In genomic region chr13:111850976-111851375, GRCh38 we compare ENCODE assay signal across 37 cellular contexts.
"Had no signal": no experiment of that assay in that cellular context is flagged by ENCODE, and none has a peak within 500 bp of the region (broad histone marks: within the 10 kb centered on the region; RNA-seq: fewer than 3 reads in every experiment).

No MANE protein-coding gene starts in this region.

- DNase-seq: activated effector memory CD4-positive, alpha-beta T cell treated with anti-CD3 and anti-CD28 coated beads, Interleukin-2, amount 50 U/mL, for 16 hours; activated effector memory CD4-positive, alpha-beta T cell treated with Interleukin-2 at 50 U/mL for 16 hours; activated gamma-delta T cell; activated gamma-delta T cell treated with Interleukin-2 at 50 U/mL for 16 hours; activated naive CD4-positive, alpha-beta T cell; activated naive CD4-positive, alpha-beta T cell treated with anti-CD3 and anti-CD28 coated beads for 36 hours; activated naive CD4-positive, alpha-beta T cell treated with anti-CD3 and anti-CD28 coated beads, Interleukin-2, amount 10 ng/mL, durations not matched to agents 7 days and 5 days; activated naive CD4-positive, alpha-beta T cell treated with anti-CD3 and anti-CD28 coated beads, Interleukin-2, amount 50 U/mL, for 16 hours; activated naive CD4-positive, alpha-beta T cell treated with Interleukin-2 at 50 U/mL for 16 hours; activated naive CD8-positive, alpha-beta T cell treated with anti-CD3 and anti-CD28 coated beads for 36 hours; activated naive CD8-positive, alpha-beta T cell treated with anti-CD3 and anti-CD28 coated beads, Interleukin-2, amount 10 ng/mL, durations not matched to agents 7 days and 5 days; activated naive CD8-positive, alpha-beta T cell treated with anti-CD3 and anti-CD28 coated beads, Interleukin-2, amount 50 U/mL, for 24 hours; activated T-cell treated with anti-CD3 and anti-CD28 coated beads, Interleukin-2, amount 50 U/mL, for 1 hour; activated T-cell treated with anti-CD3 and anti-CD28 coated beads, Interleukin-2, amount 50 U/mL, for 24 hours; activated T-cell treated with anti-CD3 and anti-CD28 coated beads, Interleukin-2, amount 50 U/mL, for 4 hours; activated T-cell treated with anti-CD3 and anti-CD28 coated beads, Interleukin-2, amount 50 U/mL, for 48 hours; activated T-cell treated with anti-CD3 and anti-CD28 coated beads, Interleukin-2, amount 50 U/mL, for 72 hours; adrenal gland; amniotic stem cell; amygdala; aorta; body of pancreas; brain microvascular endothelial cell; caudate nucleus; central memory CD4-positive, alpha-beta T cell; cerebellar nuclear complex had no signal

- H3K27ac ChIP-seq: adrenal gland, ascending aorta, body of pancreas, brain microvascular endothelial cell, breast epithelium, cardiac muscle cell had no signal

- H3K36me3 Mint-ChIP-seq: activated naive CD4-positive, alpha-beta T cell treated with anti-CD3 and anti-CD28 coated beads, Interleukin-2, amount 10 ng/mL, durations not matched to agents 7 days and 5 days; activated naive CD4-positive, alpha-beta T cell treated with anti-CD3 and anti-CD28 coated beads, Interleukin-2, amount 50 U/mL, for 24 hours; activated naive CD8-positive, alpha-beta T cell; activated naive CD8-positive, alpha-beta T cell treated with anti-CD3 and anti-CD28 coated beads for 36 hours; activated naive CD8-positive, alpha-beta T cell treated with anti-CD3 and anti-CD28 coated beads, Interleukin-2, amount 10 ng/mL, durations not matched to agents 7 days and 5 days; brain had no signal

- H3K27ac Mint-ChIP-seq: activated naive CD4-positive, alpha-beta T cell treated with anti-CD3 and anti-CD28 coated beads for 36 hours; activated naive CD4-positive, alpha-beta T cell treated with anti-CD3 and anti-CD28 coated beads, Interleukin-2, amount 10 ng/mL, durations not matched to agents 7 days and 5 days; activated naive CD4-positive, alpha-beta T cell treated with anti-CD3 and anti-CD28 coated beads, Interleukin-2, amount 50 U/mL, for 24 hours; activated naive CD4-positive, alpha-beta T cell treated with anti-CD3 and anti-CD28 coated beads, Interleukin-2, amount 50 U/mL, for 72 hours; activated naive CD8-positive, alpha-beta T cell; activated naive CD8-positive, alpha-beta T cell treated with anti-CD3 and anti-CD28 coated beads for 36 hours; activated naive CD8-positive, alpha-beta T cell treated with anti-CD3 and anti-CD28 coated beads, Interleukin-2, amount 10 ng/mL, durations not matched to agents 7 days and 5 days; activated naive CD8-positive, alpha-beta T cell treated with anti-CD3 and anti-CD28 coated beads, Interleukin-2, amount 50 U/mL, for 24 hours; activated T-cell treated with anti-CD3 and anti-CD28 coated beads, Interleukin-2, amount 50 U/mL, for 24 hours; activated T-cell treated with anti-CD3 and anti-CD28 coated beads, Interleukin-2, amount 50 U/mL, for 72 hours; activated T-helper 1 cell treated with anti-CD3 and anti-CD28 coated beads, Interleukin-12 subunit alpha, Interleukin-12 subunit beta, Interleukin-2, Interleukin-4 antibody, amounts not matched to agents 30 ng/mL and 10 ng/mL and 1 ng/mL, durations not matched to agents 14 hours and 24 hours and 36 hours; activated T-helper 17 cell treated with anti-CD3 and anti-CD28 coated beads, Interleukin-2, amount 50 U/mL, for 72 hours; activated T-helper 2 cell treated with anti-CD3 and anti-CD28 coated beads, Interferon-gamma antibody, Interleukin-2, Interleukin-4, amounts not matched to agents 10 μg/mL and 5 μg/mL and 100 μg/mL, durations not matched to agents 14 hours and 24 hours and 36 hours had no signal

- H3K4me1 ChIP-seq: adrenal gland, ascending aorta, body of pancreas, breast epithelium had no signal

- H3K27me3 Mint-ChIP-seq: brain had no signal

- H3K36me3 ChIP-seq: adrenal gland, ascending aorta, brain microvascular endothelial cell, breast epithelium, cardiac muscle cell had no signal

- ATAC-seq: activated naive CD4-positive, alpha-beta T cell treated with anti-CD3 and anti-CD28 coated beads, Interleukin-2, amount 50 U/mL, for 72 hours; activated naive CD8-positive, alpha-beta T cell treated with anti-CD3 and anti-CD28 coated beads, Interleukin-2, amount 50 U/mL, for 24 hours; activated T-cell treated with anti-CD3 and anti-CD28 coated beads, Interleukin-2, amount 50 U/mL, for 4 hours; activated T-cell treated with anti-CD3 and anti-CD28 coated beads, Interleukin-2, amount 50 U/mL, for 72 hours; activated T-helper 17 cell treated with anti-CD3 and anti-CD28 coated beads, Interleukin-2, amount 50 U/mL, for 72 hours; body of pancreas had no signal

- H3K27me3 ChIP-seq: ascending aorta, brain microvascular endothelial cell had no signal

- H3K9me3 Mint-ChIP-seq: activated naive CD4-positive, alpha-beta T cell treated with anti-CD3 and anti-CD28 coated beads, Interleukin-2, amount 10 ng/mL, durations not matched to agents 7 days and 5 days; activated naive CD4-positive, alpha-beta T cell treated with anti-CD3 and anti-CD28 coated beads, Interleukin-2, amount 50 U/mL, for 24 hours; activated naive CD4-positive, alpha-beta T cell treated with anti-CD3 and anti-CD28 coated beads, Interleukin-2, amount 50 U/mL, for 72 hours; activated naive CD8-positive, alpha-beta T cell treated with anti-CD3 and anti-CD28 coated beads, Interleukin-2, amount 10 ng/mL, durations not matched to agents 7 days and 5 days; activated naive CD8-positive, alpha-beta T cell treated with anti-CD3 and anti-CD28 coated beads, Interleukin-2, amount 50 U/mL, for 24 hours; activated T-cell treated with anti-CD3 and anti-CD28 coated beads, Interleukin-2, amount 50 U/mL, for 24 hours; activated T-cell treated with anti-CD3 and anti-CD28 coated beads, Interleukin-2, amount 50 U/mL, for 4 hours; activated T-cell treated with anti-CD3 and anti-CD28 coated beads, Interleukin-2, amount 50 U/mL, for 72 hours; activated T-helper 1 cell treated with anti-CD3 and anti-CD28 coated beads, Interleukin-12 subunit alpha, Interleukin-12 subunit beta, Interleukin-2, Interleukin-4 antibody, amounts not matched to agents 30 ng/mL and 10 ng/mL and 1 ng/mL, durations not matched to agents 14 hours and 24 hours and 36 hours; activated T-helper 17 cell treated with anti-CD3 and anti-CD28 coated beads, Interleukin-2, amount 50 U/mL, for 72 hours; activated T-helper 2 cell treated with anti-CD3 and anti-CD28 coated beads, Interferon-gamma antibody, Interleukin-2, Interleukin-4, amounts not matched to agents 10 μg/mL and 5 μg/mL and 100 μg/mL, durations not matched to agents 14 hours and 24 hours and 36 hours had no signal

- H3K9me3 ChIP-seq: adrenal gland, ascending aorta, body of pancreas had no signal

- H3K4me3 Mint-ChIP-seq: activated naive CD4-positive, alpha-beta T cell treated with anti-CD3 and anti-CD28 coated beads for 36 hours; activated naive CD4-positive, alpha-beta T cell treated with anti-CD3 and anti-CD28 coated beads, Interleukin-2, amount 10 ng/mL, durations not matched to agents 7 days and 5 days; activated naive CD4-positive, alpha-beta T cell treated with anti-CD3 and anti-CD28 coated beads, Interleukin-2, amount 50 U/mL, for 24 hours; activated naive CD8-positive, alpha-beta T cell; activated naive CD8-positive, alpha-beta T cell treated with anti-CD3 and anti-CD28 coated beads for 36 hours; activated naive CD8-positive, alpha-beta T cell treated with anti-CD3 and anti-CD28 coated beads, Interleukin-2, amount 10 ng/mL, durations not matched to agents 7 days and 5 days; activated naive CD8-positive, alpha-beta T cell treated with anti-CD3 and anti-CD28 coated beads, Interleukin-2, amount 50 U/mL, for 24 hours; activated T-cell treated with anti-CD3 and anti-CD28 coated beads, Interleukin-2, amount 50 U/mL, for 24 hours; activated T-cell treated with anti-CD3 and anti-CD28 coated beads, Interleukin-2, amount 50 U/mL, for 4 hours; activated T-cell treated with anti-CD3 and anti-CD28 coated beads, Interleukin-2, amount 50 U/mL, for 72 hours; activated T-helper 1 cell treated with anti-CD3 and anti-CD28 coated beads, Interleukin-12 subunit alpha, Interleukin-12 subunit beta, Interleukin-2, Interleukin-4 antibody, amounts not matched to agents 30 ng/mL and 10 ng/mL and 1 ng/mL, durations not matched to agents 14 hours and 24 hours and 36 hours; activated T-helper 17 cell treated with anti-CD3 and anti-CD28 coated beads, Interleukin-2, amount 50 U/mL, for 72 hours; central memory CD8-positive, alpha-beta T cell had no signal

- H3K4me1 Mint-ChIP-seq: activated naive CD4-positive, alpha-beta T cell treated with anti-CD3 and anti-CD28 coated beads, Interleukin-2, amount 10 ng/mL, durations not matched to agents 7 days and 5 days; activated naive CD4-positive, alpha-beta T cell treated with anti-CD3 and anti-CD28 coated beads, Interleukin-2, amount 50 U/mL, for 24 hours; activated naive CD8-positive, alpha-beta T cell treated with anti-CD3 and anti-CD28 coated beads for 36 hours; activated naive CD8-positive, alpha-beta T cell treated with anti-CD3 and anti-CD28 coated beads, Interleukin-2, amount 10 ng/mL, durations not matched to agents 7 days and 5 days; activated naive CD8-positive, alpha-beta T cell treated with anti-CD3 and anti-CD28 coated beads, Interleukin-2, amount 50 U/mL, for 24 hours; activated T-helper 17 cell treated with anti-CD3 and anti-CD28 coated beads, Interleukin-2, amount 50 U/mL, for 72 hours; central memory CD8-positive, alpha-beta T cell had no signal

- H3K4me3 ChIP-seq: adrenal gland, ascending aorta, body of pancreas, breast epithelium, cardiac muscle cell had no signal
